1 cellular context compared by ENCODE assay signal in the genomic region with DNA sequence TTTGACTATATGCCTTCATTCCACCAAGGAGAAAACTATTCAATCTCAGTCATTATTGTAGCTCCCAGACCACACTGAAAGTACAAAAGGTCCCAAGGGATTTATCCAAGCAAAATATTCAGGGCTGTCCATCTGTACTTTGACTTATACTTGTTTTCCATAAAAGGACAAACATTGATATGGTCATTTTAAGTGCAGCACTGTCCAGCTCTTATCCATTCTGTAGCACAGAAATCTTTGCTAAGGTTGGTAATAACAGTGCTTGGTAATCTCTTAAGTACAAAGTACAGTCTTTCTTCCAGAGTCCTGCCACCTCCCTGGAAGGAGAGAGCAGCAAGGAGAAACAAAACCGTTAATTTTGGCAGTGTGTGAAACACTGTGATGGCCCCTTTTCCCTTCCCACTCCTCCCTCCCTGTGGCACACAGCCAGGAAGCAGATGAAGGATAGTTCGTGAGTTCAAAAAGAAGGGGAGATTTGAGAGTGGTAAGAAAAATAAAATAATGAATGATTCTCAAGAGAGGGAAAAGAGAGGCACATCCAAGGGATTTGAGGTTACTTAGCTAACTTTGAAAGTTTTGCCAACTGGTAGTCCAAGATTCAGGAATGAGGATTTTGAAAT.
TF ChIP-seq lines count a peak whose summit lies in the region.

No MANE protein-coding gene starts in this region.

TF ChIP-seq in A549, 52 proteins besides CTCF, POLR2A, EP300 and RAD21:
- no peak for TF ChIP-seq CHD4 (IDR thresholded peaks at IDR 0.05; ENCODE audit: borderline replicate concordance)
- TF ChIP-seq RFX5 (IDR thresholded peaks at IDR 0.05) = no peak
- no peak for TF ChIP-seq KDM5A (IDR thresholded peaks at IDR 0.05)
- no peak for TF ChIP-seq HMGXB4 (CRISPR knock-in tag; IDR thresholded peaks at IDR 0.05; ENCODE audit: borderline replicate concordance)
- TF ChIP-seq ZC3H11A (IDR thresholded peaks at IDR 0.05) = no peak
- TF ChIP-seq ESRRA (IDR thresholded peaks at IDR 0.05; ENCODE audit: borderline replicate concordance, low read length) = no peak
- no peak for TF ChIP-seq FOSB (CRISPR knock-in tag; IDR thresholded peaks at IDR 0.05)
- TF ChIP-seq PBX3 (IDR thresholded peaks at IDR 0.05) = no peak
- no peak for TF ChIP-seq BHLHE40 (IDR thresholded peaks at IDR 0.05; ENCODE audit: low read depth, low read length)
- no peak for TF ChIP-seq GATA3 (IDR thresholded peaks at IDR 0.05; ENCODE audit: borderline replicate concordance)
- TF ChIP-seq MYC (IDR thresholded peaks at IDR 0.05; ENCODE audit: borderline replicate concordance, low read length) = no peak
- TF ChIP-seq MAZ (IDR thresholded peaks at IDR 0.05; ENCODE audit: borderline replicate concordance, low read depth, low read length) = no peak
- TF ChIP-seq PHF8 (IDR thresholded peaks at IDR 0.05; ENCODE audit: borderline replicate concordance, low read depth) = no peak
- no peak for TF ChIP-seq NPAS2 (CRISPR knock-in tag; IDR thresholded peaks at IDR 0.05; ENCODE audit: borderline replicate concordance)
- no peak for TF ChIP-seq NFE2L2 (conservative IDR thresholded peaks at IDR 0.05; ENCODE audit: low read length)
- no peak for TF ChIP-seq HOXB13 (CRISPR knock-in tag; IDR thresholded peaks at IDR 0.05; ENCODE audit: low read depth)
- TF ChIP-seq HOXA7 (CRISPR knock-in tag; IDR thresholded peaks at IDR 0.05) = no peak
- TF ChIP-seq CBX8 (IDR thresholded peaks at IDR 0.05) = no peak
- TF ChIP-seq NR3C1 (IDR thresholded peaks at IDR 0.05) = no peak
- TF ChIP-seq ELK1 (IDR thresholded peaks at IDR 0.05; ENCODE audit: low read depth, low read length) = no peak
